11 cellular contexts compared by ENCODE assay signal in genomic region chr18:24027156-24027555, GRCh38. TPM values are rescaled to one million over a fixed set of nuclear protein-coding genes. Genes with fewer than 3 reads are reported as not detected.
A peak's percentile ranks its signal among the peaks of the same experiment; 100 is the strongest.
DNase-seq lines count a peak whose midpoint lies in the region; ATAC-seq and TF ChIP-seq lines count a peak whose summit lies in the region.
"Had no signal": no experiment of that assay in that cellular context is flagged by ENCODE, and none has a peak within 500 bp of the region (broad histone marks: within the 10 kb centered on the region; RNA-seq: fewer than 3 reads in every experiment).

No MANE protein-coding gene starts in this region.

- peaks cover 21% of the 10 kb centered on the region for H3K4me1 ChIP-seq in IMR-90 (ENCODE audit: control insufficient read depth, insufficient read depth, low read length)
- no peaks in the 10 kb centered on the region for H3K4me1 ChIP-seq in body of pancreas
- peaks cover 7% of the 10 kb centered on the region for H3K4me1 ChIP-seq in mesenchymal stem cell (ENCODE audit: control insufficient read depth, insufficient read depth, low read depth, low read length)

- H2AK5ac ChIP-seq in IMR-90 (ENCODE audit: low read depth, low read length) (no peak overlapping the region), mesenchymal stem cell (ENCODE audit: low read length, severe bottlenecking) (no peak overlapping the region)

- no TSS peak for BruUV-seq in IMR-90 (replicated peaks; lab: Mats Ljungman, UMichigan)

- H3K9me1 ChIP-seq in IMR-90 (ENCODE audit: insufficient read depth, low read length), result peaks cover 29% of the 10 kb centered on the region

- no peak for TF ChIP-seq POLR2A in IMR-90 (IDR thresholded peaks at IDR 0.05; ENCODE audit: low read depth, low read length)
- no peak for TF ChIP-seq POLR2A in body of pancreas (IDR thresholded peaks at IDR 0.05)
- no peak for TF ChIP-seq POLR2A in erythroblast (IDR thresholded peaks at IDR 0.05; ENCODE audit: low read length)

- H3K9me3 ChIP-seq in AG04450 (ENCODE audit: control insufficient read depth, insufficient read depth, low read length) (no peaks in the 10 kb centered on the region), IMR-90 (ENCODE audit: control insufficient read depth, insufficient read depth, low read length) (no peaks in the 10 kb centered on the region; the same call in 1 of the 2 replicates), body of pancreas (no peaks in the 10 kb centered on the region), mesenchymal stem cell (ENCODE audit: control insufficient read depth, low read length) (no peaks in the 10 kb centered on the region)

- H2BK20ac ChIP-seq in IMR-90 (ENCODE audit: low read depth, low read length), result no peak overlapping the region

- intact Hi-C loops in IMR-90 (cut with micrococcal nuclease) (no loop called here), body of pancreas (cut with DNase I) (loop anchor here (10.0 kb wide), 1 partner anchor 48 kb away; no protein-coding TSS in a partner anchor)

- H3K14ac ChIP-seq in IMR-90 (replicated peaks; ENCODE audit: low read depth, low read length), result no peak overlapping the region
- no peak overlapping the region for H3K14ac ChIP-seq in mesenchymal stem cell (ENCODE audit: low read length in 2 of 2)

- H3K4ac ChIP-seq in IMR-90 (ENCODE audit: low read depth, low read length), result peak overlapping the region; percentile 51
- H3K4ac ChIP-seq in mesenchymal stem cell (ENCODE audit: low read depth in 1 of 2, low read length in 2 of 2), result no peak overlapping the region

- peak; percentile 75 for DNase-seq in AG04450 (ENCODE audit: low read depth, low spot score)
- DNase-seq in IMR-90, result peak; percentile 93
- DNase-seq in body of pancreas, result peak in 3 of 4 donors; percentile 22 to 56 (median 25)
- DNase-seq in mesenchymal stem cell, result peak; percentile 36
- DNase-seq in NCI-H748 (lab: John Stamatoyannopoulos, UW; ENCODE audit: unreplicated experiment), result no peak
- no peak for DNase-seq in dermis blood vessel endothelial cell
- no peak for DNase-seq in GM20000 (ENCODE audit: low spot score)
- DNase-seq in erythroblast (lab: John Stamatoyannopoulos, UW), result no peak
- DNase-seq: activated CD8-positive, alpha-beta memory T cell treated with anti-CD3 and anti-CD28 coated beads for 24 hours; DMS53; mesendoderm had no signal

- no peaks in the 10 kb centered on the region for H3K27me3 ChIP-seq in AG04450 (ENCODE audit: control insufficient read depth, insufficient read depth, low read length)
- H3K27me3 ChIP-seq in IMR-90 (ENCODE audit: control insufficient read depth, insufficient read depth, low read length), result no peaks in the 10 kb centered on the region
- H3K27me3 ChIP-seq in body of pancreas, result no peaks in the 10 kb centered on the region
- no peaks in the 10 kb centered on the region for H3K27me3 ChIP-seq in mesenchymal stem cell (ENCODE audit: control insufficient read depth in 1 of 2, insufficient read depth in 1 of 2, low read length in 2 of 2)

- H3K9ac ChIP-seq in IMR-90 (ENCODE audit: low read depth, low read length) (no peak overlapping the region), mesenchymal stem cell (ENCODE audit: low read length) (peak overlapping the region; percentile 52)

- H4K91ac ChIP-seq in IMR-90 (ENCODE audit: insufficient read depth, low read depth, low read length) (no peak overlapping the region), mesenchymal stem cell (ENCODE audit: low read length) (no peak overlapping the region)

- H3K27ac ChIP-seq in AG04450 (ENCODE audit: low read depth, low read length) (peak overlapping the region; percentile 68), IMR-90 (ENCODE audit: insufficient read depth, low read length) (peak overlapping the region; percentile 83; the same call in 1 of the 2 replicates), body of pancreas (no peak overlapping the region), mesenchymal stem cell (ENCODE audit: low read length, poor library complexity, severe bottlenecking) (no peak overlapping the region)

- dilution Hi-C loops in IMR-90 (cut with HindIII; ENCODE audit: low sequenced_read_pairs, unreplicated experiment), result no loop called here

- H3K23ac ChIP-seq in IMR-90 (ENCODE audit: low read depth, low read length) (no peak overlapping the region), mesenchymal stem cell (ENCODE audit: low read length in 2 of 2) (no peak overlapping the region)

- no peak overlapping the region for H2BK15ac ChIP-seq in IMR-90 (ENCODE audit: low read depth, low read length)
- H2BK15ac ChIP-seq in mesenchymal stem cell (ENCODE audit: low read depth, poor library complexity, severe bottlenecking), result no peak overlapping the region

- H2BK120ac ChIP-seq in IMR-90 (ENCODE audit: low read depth, low read length), result no peak overlapping the region
- H2BK120ac ChIP-seq in mesenchymal stem cell (ENCODE audit: low read depth, low read length), result no peak overlapping the region

- H4K20me1 ChIP-seq in IMR-90 (ENCODE audit: insufficient read depth, low read length), result peaks cover 32% of the 10 kb centered on the region

- H3K79me1 ChIP-seq in IMR-90 (ENCODE audit: low read depth in 1 of 2, low read length in 2 of 2) (peaks cover 30 to 74% of the 10 kb centered on the region in 2 experiments), mesenchymal stem cell (replicated peaks; ENCODE audit: low read length, poor library complexity, severe bottlenecking) (peaks cover 26% of the 10 kb centered on the region)

- ATAC-seq in IMR-90 (ENCODE audit: low read depth) (peak; percentile 79), body of pancreas (no peak)

- no peak overlapping the region for H2AK9ac ChIP-seq in IMR-90 (replicated peaks; ENCODE audit: low read depth, low read length, poor library complexity)

- no peak overlapping the region for H3K56ac ChIP-seq in IMR-90 (ENCODE audit: extremely low read depth, insufficient read depth, low read length)

- no peak overlapping the region for H2BK12ac ChIP-seq in mesenchymal stem cell (ENCODE audit: low read length in 2 of 2)

- H2BK5ac ChIP-seq in IMR-90 (ENCODE audit: low read depth, low read length, poor library complexity, severe bottlenecking), result peak overlapping the region; percentile 64
- H2BK5ac ChIP-seq in mesenchymal stem cell (ENCODE audit: low read depth, low read length, poor library complexity, severe bottlenecking), result no peak overlapping the region

- H2AFZ ChIP-seq in IMR-90 (replicated peaks; ENCODE audit: low read length, poor library complexity) (no peak overlapping the region), mesenchymal stem cell (ENCODE audit: low read depth, low read length) (no peak overlapping the region)

- H4K8ac ChIP-seq in IMR-90 (ENCODE audit: low read depth in 2 of 2, low read length in 2 of 2), result no peak overlapping the region
- H4K8ac ChIP-seq in mesenchymal stem cell (ENCODE audit: low read length), result no peak overlapping the region

- in situ Hi-C loops in IMR-90 (cut with MboI; ENCODE audit: low sequenced_read_pairs), result no loop called here

- POLR2A ChIA-PET in AG04450 (lab: Yijun Ruan, JAX) (interaction anchor here (0.6 to 0.7 kb wide), 3 partner anchors 17 to 92 kb away, joined by 4 to 5 read pairs (median 5); no protein-coding TSS in a partner anchor), IMR-90 (lab: Charles Lee; ENCODE audit: unreplicated experiment) (no interaction called here)

- no peak for TF ChIP-seq RAD21 in IMR-90 (IDR thresholded peaks at IDR 0.05; ENCODE audit: low read length)

- H3K18ac ChIP-seq in IMR-90 (ENCODE audit: low read depth, low read length), result no peak overlapping the region
- no peak overlapping the region for H3K18ac ChIP-seq in mesenchymal stem cell (ENCODE audit: low read depth in 1 of 2, low read length in 2 of 2)

- CTCF ChIA-PET in AG04450 (lab: Charles Lee) (interaction anchor here (1.1 to 1.9 kb wide), 2 partner anchors 10 to 28 kb away, joined by 3 to 7 read pairs; no protein-coding TSS in a partner anchor), IMR-90 (lab: Yijun Ruan, JAX) (no interaction called here)

- WGBS in IMR-90 (ENCODE audit: extremely low coverage in 2 of 2, insufficient read length in 1 of 2), 2 experiments, result no CpG with 5 or more reads among the region's 9 CpGs
- WGBS in body of pancreas, 2 donors, result 76 to 94% methylated on average over 9 of the region's 9 CpGs
- 87% methylated on average over 9 of the region's 9 CpGs for WGBS in mesenchymal stem cell

- TF ChIP-seq CTCF in AG04450 (IDR thresholded peaks at IDR 0.05; ENCODE audit: low read depth, low read length), result no peak
- TF ChIP-seq CTCF in IMR-90 (conservative IDR thresholded peaks at IDR 0.05; ENCODE audit: low read depth, low read length), result no peak
- TF ChIP-seq CTCF in body of pancreas (IDR thresholded peaks at IDR 0.05), result no peak
- TF ChIP-seq CTCF in GM20000 (IDR thresholded peaks at IDR 0.05; ENCODE audit: extremely low read depth, missing control alignments), result no peak

- H3K4me2 ChIP-seq in IMR-90 (ENCODE audit: low read depth, low read length) (peak overlapping the region; percentile 25; the same call in 1 of the 2 replicates), mesenchymal stem cell (ENCODE audit: low read length, poor library complexity, severe bottlenecking) (no peak overlapping the region)

- peaks cover 12% of the 10 kb centered on the region for H3K36me3 ChIP-seq in IMR-90 (ENCODE audit: control insufficient read depth, insufficient read depth, low read length)
- no peaks in the 10 kb centered on the region for H3K36me3 ChIP-seq in body of pancreas (replicated peaks in 1 of 2; ENCODE audit: insufficient read depth in 1 of 2, low read depth in 2 of 2)
- H3K36me3 ChIP-seq in mesenchymal stem cell (ENCODE audit: control insufficient read depth in 1 of 2, insufficient read depth in 2 of 2, low read depth in 1 of 2, low read length in 2 of 2), result peaks cover 4 to 9% of the 10 kb centered on the region in 2 experiments

- H3K4me3 ChIP-seq in AG04450 (ENCODE audit: low read depth, low read length) (no peak overlapping the region), IMR-90 (ENCODE audit: insufficient read depth, low read depth, low read length) (no peak overlapping the region), body of pancreas (no peak overlapping the region), mesenchymal stem cell (ENCODE audit: insufficient read depth in 1 of 2, low read depth in 1 of 2, low read length in 2 of 2) (peak overlapping the region in 1 of 2 experiments; percentile 53)

- no peak overlapping the region for H4K5ac ChIP-seq in IMR-90 (ENCODE audit: low read depth, low read length)

TF ChIP-seq in IMR-90, 13 proteins besides CTCF, POLR2A, EP300 and RAD21 (continues in another document):
- TF ChIP-seq NFE2L2 (IDR thresholded peaks at IDR 0.05; ENCODE audit: low read depth, low read length), result no peak

RNA-seq across cellular contexts. Expression of gene TTC39C, which starts 12.6 kb away (rescaled TPM):
- polyA plus RNA-seq in AG04450 (2011; rRNA removed), result 18.6 and 24.3 TPM in 2 replicates
- 23.5 and 28.8 TPM in 2 replicates for polyA minus RNA-seq in AG04450 (2011; rRNA and poly(A)+ RNA removed)
- 20.8 and 22.8 TPM in 2 replicates for total RNA-seq in IMR-90 (2012; rRNA removed)
- 8.0 and 9.1 TPM in 2 replicates for polyA plus RNA-seq in IMR-90 (2012; rRNA removed)
- polyA plus RNA-seq in IMR-90 (2012; cell fraction: cytosol; rRNA removed), result 3.6 and 4.1 TPM in 2 replicates
- polyA plus RNA-seq in IMR-90 (2012; cell fraction: nucleus; rRNA removed; ENCODE audit: low replicate concordance), result 5.4 and 10.4 TPM in 2 replicates
- 10 to 100 TPM; 20.1 to 21.8 TPM for total RNA-seq in body of pancreas
- 2.9 TPM for polyA plus RNA-seq in mesenchymal stem cell (2013, experiment 1 of 2)
- 3.6 TPM for polyA plus RNA-seq in mesenchymal stem cell (2013, experiment 2 of 2)
- 2.0 TPM in 2 replicates for total RNA-seq in dermis blood vessel endothelial cell

Comparison
In these comparisons a context has a peak if more than half of its experiments do, and no peak if none do; other contexts are left out.
1. DNase-seq: peak in AG04450 (single experiment), IMR-90 (single experiment), body of pancreas (3 of 4) and mesenchymal stem cell (single experiment); none in NCI-H748 (single experiment), dermis blood vessel endothelial cell (single experiment), GM20000 (single experiment) and erythroblast (0 of 2).
2. H3K27ac ChIP-seq: peak in AG04450 (single experiment) and IMR-90 (single experiment); none in body of pancreas (0 of 4) and mesenchymal stem cell (single experiment).